Comparison of ENCODE assay signal across 14 cellular contexts in genomic region chr2:172021074-172021931, GRCh38. TPM values are rescaled to one million over a fixed set of nuclear protein-coding genes. Genes with fewer than 3 reads are reported as not detected.
DNase-seq lines count a peak whose midpoint lies in the region; ATAC-seq and TF ChIP-seq lines count a peak whose summit lies in the region.
"Had no signal": no experiment of that assay in that cellular context is flagged by ENCODE, and none has a peak within 500 bp of the region (broad histone marks: within the 10 kb centered on the region; RNA-seq: fewer than 3 reads in every experiment).

No MANE protein-coding gene starts in this region.

- WGBS in mesendoderm (ENCODE audit: extremely low coverage, insufficient coverage, low lambda C conversion rate), result 100% methylated on average over 2 of the region's 8 CpGs
- 55 to 67% methylated on average over 5 to 8 of the region's 8 CpGs for WGBS in esophagus squamous epithelium, 2 donors

- H3K27ac ChIP-seq in mesendoderm (ENCODE audit: low read depth, low read length), result no peak overlapping the region
- no peak overlapping the region for H3K27ac ChIP-seq in esophagus squamous epithelium
- H3K27ac ChIP-seq: thyroid gland had no signal

- H4K8ac ChIP-seq in mesendoderm (ENCODE audit: low read depth, low read length), result no peak overlapping the region

- no peak overlapping the region for H3K9ac ChIP-seq in mesendoderm (ENCODE audit: low read length)

- no peak overlapping the region for H2BK120ac ChIP-seq in mesendoderm (ENCODE audit: low read depth, low read length)

- DNase-seq in Caki2 (ENCODE audit: low read depth) (peak; percentile 22), HuH-7.5 (ENCODE audit: low spot score) (peak; percentile 42), UCSD-AML1 (lab: John Stamatoyannopoulos, UW; ENCODE audit: unreplicated experiment) (peak; percentile 28), mesendoderm (peak; percentile 56), SIG-M5 treated with dmso at 0.1 percent for 504 hours (lab: John Stamatoyannopoulos, UW; ENCODE audit: unreplicated experiment) (no peak), esophagus squamous epithelium (lab: John Stamatoyannopoulos, UW) (no peak), activated gamma-delta T cell (lab: John Stamatoyannopoulos, UW) (no peak)
- DNase-seq: activated CD8-positive, alpha-beta memory T cell treated with anti-CD3 and anti-CD28 coated beads, Interleukin-2, amount 50 U/mL, for 4 hours; anterior cingulate cortex; DND-41; HCEC 1CT; NCI-H1436; thyroid gland had no signal

- H3K4me1 ChIP-seq in mesendoderm (ENCODE audit: control insufficient read depth, low read depth, low read length), result no peaks in the 10 kb centered on the region
- H3K4me1 ChIP-seq in esophagus squamous epithelium, result no peaks in the 10 kb centered on the region

- H4K5ac ChIP-seq in mesendoderm (ENCODE audit: low read length), result no peak overlapping the region

- no peaks in the 10 kb centered on the region for H3K79me1 ChIP-seq in mesendoderm (ENCODE audit: low read length)

- no peak overlapping the region for H3K23ac ChIP-seq in mesendoderm (ENCODE audit: low read length)

- H3K4me3 ChIP-seq in mesendoderm (ENCODE audit: low read length), result no peak overlapping the region
- no peak overlapping the region for H3K4me3 ChIP-seq in esophagus squamous epithelium
- H3K4me3 ChIP-seq: thyroid gland had no signal

- H3K36me3 ChIP-seq in mesendoderm (ENCODE audit: control insufficient read depth, insufficient read depth, low read length), result no peaks in the 10 kb centered on the region
- H3K36me3 ChIP-seq in esophagus squamous epithelium, result no peaks in the 10 kb centered on the region
- H3K36me3 ChIP-seq: thyroid gland had no signal

- no peak for TF ChIP-seq CTCF in esophagus squamous epithelium (IDR thresholded peaks at IDR 0.05)

- no peaks in the 10 kb centered on the region for H3K79me2 ChIP-seq in mesendoderm (ENCODE audit: control insufficient read depth, insufficient read depth, low read length)

- no peak overlapping the region for H3K4me2 ChIP-seq in mesendoderm (ENCODE audit: low read length)

- no peak overlapping the region for H2BK15ac ChIP-seq in mesendoderm (replicated peaks; ENCODE audit: low read depth)

- no peak overlapping the region for H3K18ac ChIP-seq in mesendoderm (ENCODE audit: low read length)

- no peak overlapping the region for H3K56ac ChIP-seq in mesendoderm (ENCODE audit: low read length)

- intact Hi-C loops in esophagus squamous epithelium (cut with DNase I), result no loop called here

- in situ Hi-C loops in Caki2 (cut with HindIII; ENCODE audit: low pct_unique_long_range_greater_than_20kb, low sequenced_read_pairs), result no loop called here

- no peak for ATAC-seq in HG02870 (IDR thresholded peaks at IDR 0.05; ENCODE audit: unreplicated experiment)

- no peak overlapping the region for H2BK5ac ChIP-seq in mesendoderm (ENCODE audit: low read length)

- H2AK5ac ChIP-seq in mesendoderm (ENCODE audit: low read length), result no peak overlapping the region

- no peak for TF ChIP-seq POLR2A in esophagus squamous epithelium (IDR thresholded peaks at IDR 0.05)

- H3K9me3 ChIP-seq in esophagus squamous epithelium, result no peaks in the 10 kb centered on the region
- H3K9me3 ChIP-seq: thyroid gland had no signal

- H3K27me3 ChIP-seq in mesendoderm (ENCODE audit: insufficient read depth, low read length, poor library complexity) (no peaks in the 10 kb centered on the region), esophagus squamous epithelium (no peaks in the 10 kb centered on the region)
- H3K27me3 ChIP-seq: thyroid gland had no signal

- no peak overlapping the region for H3K4ac ChIP-seq in mesendoderm (ENCODE audit: low read depth, low read length)

RNA-seq across cellular contexts. Expression of gene METAP1D, which starts 21.6 kb away (rescaled TPM):
- total RNA-seq in Caki2 (2014; rRNA removed; shearing (Covaris generic); ENCODE audit: low replicate concordance), result 4.3 and 22.9 TPM in 2 replicates
- 4.9 TPM for polyA plus RNA-seq in mesendoderm (2013, experiment 1 of 2)
- 6.9 TPM for polyA plus RNA-seq in mesendoderm (2013, experiment 2 of 2)
- 1 to 10 TPM; 2.4 to 7.1 (median 5.7) TPM for total RNA-seq in esophagus squamous epithelium

Comparison
In these comparisons a context has a peak if more than half of its experiments do, and no peak if none do; other contexts are left out.
1. DNase-seq: peak in Caki2 (single experiment), HuH-7.5 (single experiment), UCSD-AML1 (single experiment) and mesendoderm (single experiment); none in SIG-M5 treated with dmso at 0.1 percent for 504 hours (single experiment), esophagus squamous epithelium (single experiment) and activated gamma-delta T cell (single experiment).